In genomic region chr20:11675920-11676617, GRCh38 we compare ENCODE assay signal across 15 cellular contexts.
DNase-seq lines count a peak whose midpoint lies in the region; ATAC-seq, FAIRE-seq and TF ChIP-seq lines count a peak whose summit lies in the region.
"Had no signal": no experiment of that assay in that cellular context is flagged by ENCODE, and none has a peak within 500 bp of the region (broad histone marks: within the 10 kb centered on the region; RNA-seq: fewer than 3 reads in every experiment).

No MANE protein-coding gene starts in this region.

- in situ Hi-C loops in GM23248 (cut with MboI) (no loop called here), astrocyte of the spinal cord (cut with HindIII; ENCODE audit: low sequenced_read_pairs) (no loop called here)

- no peak for DNase-seq in A549 (ENCODE audit: low read depth in 1 of 2, low spot score in 1 of 2)
- DNase-seq in GM23248, result peak; percentile 64
- peak; percentile 28 for DNase-seq in astrocyte of the spinal cord (ENCODE audit: low read depth, low spot score)
- DNase-seq in mesenchymal stem cell, result no peak
- DNase-seq in HPDE6-E6E7 (ENCODE audit: extremely low spot score), result no peak
- DNase-seq in UCSD-AML1 (lab: John Stamatoyannopoulos, UW; ENCODE audit: unreplicated experiment), result no peak
- no peak for DNase-seq in RCC 7860 (ENCODE audit: low spot score)
- DNase-seq: activated B cell treated with CpG ODN at 0.5 μM for 24 hours, activated T-cell treated with anti-CD3 and anti-CD28 coated beads for 4 hours, spleen had no signal

- no peak overlapping the region for H3K27ac ChIP-seq in A549
- no peak overlapping the region for H3K27ac ChIP-seq in GM23248
- no peak overlapping the region for H3K27ac ChIP-seq in mesenchymal stem cell (ENCODE audit: low read length, poor library complexity, severe bottlenecking)
- H3K27ac ChIP-seq: KMS-11, SJSA1, spleen, vagina had no signal

- no peak for TF ChIP-seq POLR2A in A549 (IDR thresholded peaks at IDR 0.05; ENCODE audit: low read length)

- no peaks in the 10 kb centered on the region for H3K9me2 ChIP-seq in GM23248 (ENCODE audit: insufficient read depth)

- H3K4me1 ChIP-seq in A549, result no peaks in the 10 kb centered on the region
- peaks cover 5% of the 10 kb centered on the region; the same call in 1 of the 2 replicates for H3K4me1 ChIP-seq in GM23248 (ENCODE audit: insufficient read depth)
- no peaks in the 10 kb centered on the region for H3K4me1 ChIP-seq in mesenchymal stem cell (ENCODE audit: control insufficient read depth, insufficient read depth, low read depth, low read length)
- H3K4me1 ChIP-seq: SJSA1, spleen, vagina had no signal

- FAIRE-seq in A549 (lab: Jason Lieb, UNC) (no peak), RCC 7860 (lab: Jason Lieb, UNC) (no peak)
- FAIRE-seq: GM12892 had no signal

- H2BK12ac ChIP-seq in mesenchymal stem cell (ENCODE audit: low read length in 2 of 2), result no peak overlapping the region

- POLR2A ChIA-PET in A549 (lab: Yijun Ruan, JAX), result no interaction called here

- ATAC-seq in A549 (peak; percentile 21 to 35; a peak in 3 of 6 replicates), HG03432 (IDR thresholded peaks at IDR 0.05; ENCODE audit: unreplicated experiment) (no peak)

- no peak overlapping the region for H3K4ac ChIP-seq in mesenchymal stem cell (ENCODE audit: low read depth in 1 of 2, low read length in 2 of 2)

- TF ChIP-seq RAD21 in A549 (conservative IDR thresholded peaks at IDR 0.05 in 1 of 2, IDR thresholded peaks at IDR 0.05 in 1 of 2), result no peak

- H3K4me2 ChIP-seq in A549 (no peak overlapping the region), GM23248 (ENCODE audit: unreplicated experiment) (peak overlapping the region; percentile 74), mesenchymal stem cell (ENCODE audit: low read length, poor library complexity, severe bottlenecking) (no peak overlapping the region)
- H3K4me2 ChIP-seq: KMS-11 had no signal

- CTCF ChIA-PET in A549 (lab: Yijun Ruan, JAX), result interaction anchor here (0.6 to 1.6 kb wide), 10 partner anchors 9 to 682 kb away, joined by 3 to 7 read pairs (median 3); no protein-coding TSS in a partner anchor

- H2BK15ac ChIP-seq in mesenchymal stem cell (ENCODE audit: low read depth, poor library complexity, severe bottlenecking), result no peak overlapping the region

- H3K36me3 ChIP-seq in GM23248 (ENCODE audit: low read depth), result no peaks in the 10 kb centered on the region
- no peaks in the 10 kb centered on the region for H3K36me3 ChIP-seq in mesenchymal stem cell (ENCODE audit: control insufficient read depth in 1 of 2, insufficient read depth in 2 of 2, low read depth in 1 of 2, low read length in 2 of 2)
- H3K36me3 ChIP-seq: SJSA1, spleen, vagina had no signal

- no peak overlapping the region for H3K14ac ChIP-seq in mesenchymal stem cell (ENCODE audit: low read length in 2 of 2)

- H4K91ac ChIP-seq in mesenchymal stem cell (ENCODE audit: low read length), result no peak overlapping the region

- H3K9me3 ChIP-seq in A549 (peaks cover 4% of the 10 kb centered on the region; the same call in 1 of the 3 replicates), GM23248 (ENCODE audit: low read depth) (no peaks in the 10 kb centered on the region), mesenchymal stem cell (ENCODE audit: control insufficient read depth, low read length) (no peaks in the 10 kb centered on the region)
- H3K9me3 ChIP-seq: SJSA1, spleen, vagina had no signal

- no peak for TF ChIP-seq CTCF in A549 (IDR thresholded peaks at IDR 0.05)
- no peak for TF ChIP-seq CTCF in astrocyte of the spinal cord (IDR thresholded peaks at IDR 0.05; ENCODE audit: low read depth, low read length)

- H3K23ac ChIP-seq in mesenchymal stem cell (ENCODE audit: low read length in 2 of 2), result no peak overlapping the region

- H3F3A ChIP-seq in GM23248 (ENCODE audit: insufficient read depth), result no peaks in the 10 kb centered on the region

- H2BK120ac ChIP-seq in mesenchymal stem cell (ENCODE audit: low read depth, low read length), result no peak overlapping the region

- peaks cover 18% of the 10 kb centered on the region for H3K27me3 ChIP-seq in GM23248 (replicated peaks; ENCODE audit: insufficient read depth)
- peaks cover 0 to 8% of the 10 kb centered on the region in 2 experiments for H3K27me3 ChIP-seq in mesenchymal stem cell (ENCODE audit: control insufficient read depth in 1 of 2, insufficient read depth in 1 of 2, low read length in 2 of 2)
- H3K27me3 ChIP-seq: SJSA1, spleen, vagina had no signal

- no peaks in the 10 kb centered on the region for H3K79me2 ChIP-seq in GM23248 (ENCODE audit: insufficient read depth)

- H3K9ac ChIP-seq in GM23248 (no peak overlapping the region; the same call in 1 of the 2 replicates), mesenchymal stem cell (ENCODE audit: low read length) (peak overlapping the region; percentile 78)
- H3K9ac ChIP-seq: KMS-11 had no signal

- H3K4me3 ChIP-seq in A549 (no peak overlapping the region), GM23248 (peak overlapping the region; percentile 63), astrocyte of the spinal cord (ENCODE audit: low read depth, low read length) (no peak overlapping the region), mesenchymal stem cell (ENCODE audit: insufficient read depth in 1 of 2, low read depth in 1 of 2, low read length in 2 of 2) (peak overlapping the region in 1 of 2 experiments; percentile 61)
- H3K4me3 ChIP-seq: SJSA1, spleen, vagina had no signal

- H2AK5ac ChIP-seq in mesenchymal stem cell (ENCODE audit: low read length, severe bottlenecking), result no peak overlapping the region

- WGBS in A549 (ENCODE audit: missing lambda C conversion rate), result 43% methylated on average over 12 of the region's 12 CpGs
- 1% methylated on average over 12 of the region's 12 CpGs for WGBS in GM23248 (ENCODE audit: low coverage in 1 of 2, low lambda C conversion rate in 2 of 2, missing lambda C conversion rate in 2 of 2), 2 experiments
- 68% methylated on average over 8 of the region's 12 CpGs for WGBS in mesenchymal stem cell

- no peak overlapping the region for H4K8ac ChIP-seq in mesenchymal stem cell (ENCODE audit: low read length)

- H2AFZ ChIP-seq in GM23248 (peak overlapping the region; percentile 72), mesenchymal stem cell (ENCODE audit: low read depth, low read length) (no peak overlapping the region)

- no peak overlapping the region for H3K18ac ChIP-seq in mesenchymal stem cell (ENCODE audit: low read depth in 1 of 2, low read length in 2 of 2)

- no peaks in the 10 kb centered on the region for H3K79me1 ChIP-seq in mesenchymal stem cell (replicated peaks; ENCODE audit: low read length, poor library complexity, severe bottlenecking)

- no peak overlapping the region for H2BK5ac ChIP-seq in mesenchymal stem cell (ENCODE audit: low read depth, low read length, poor library complexity, severe bottlenecking)

- no peak for TF ChIP-seq EP300 in A549 (IDR thresholded peaks at IDR 0.05)

- no peaks in the 10 kb centered on the region for H4K20me1 ChIP-seq in GM23248 (ENCODE audit: insufficient read depth)

TF ChIP-seq in A549, 52 proteins besides CTCF, POLR2A, EP300 and RAD21:
- TF ChIP-seq, protein P1, sequence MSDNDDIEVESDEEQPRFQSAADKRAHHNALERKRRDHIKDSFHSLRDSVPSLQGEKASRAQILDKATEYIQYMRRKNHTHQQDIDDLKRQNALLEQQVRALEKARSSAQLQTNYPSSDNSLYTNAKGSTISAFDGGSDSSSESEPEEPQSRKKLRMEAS (IDR thresholded peaks at IDR 0.05), result no peak
- TF ChIP-seq ZNF302 (CRISPR knock-in tag; IDR thresholded peaks at IDR 0.05) (no peak), ELK1 (IDR thresholded peaks at IDR 0.05; ENCODE audit: low read depth, low read length) (no peak), KDM1A (IDR thresholded peaks at IDR 0.05; ENCODE audit: low read depth) (no peak), HOXB5 (CRISPR knock-in tag; IDR thresholded peaks at IDR 0.05) (no peak), CHD2 (IDR thresholded peaks at IDR 0.05; ENCODE audit: low read length, partially characterized antibody) (no peak), POLR2AphosphoS2 (conservative IDR thresholded peaks at IDR 0.05; ENCODE audit: low read length) (no peak), RCOR1 (IDR thresholded peaks at IDR 0.05; ENCODE audit: low read depth, low read length) (no peak), EHF (CRISPR knock-in tag; IDR thresholded peaks at IDR 0.05) (no peak), JUNB (IDR thresholded peaks at IDR 0.05) (no peak)

Comparison
In these comparisons a context has a peak if more than half of its experiments do, and no peak if none do; other contexts are left out.
1. DNase-seq: peak in GM23248 (single experiment) and astrocyte of the spinal cord (single experiment); none in A549 (0 of 2), mesenchymal stem cell (single experiment), HPDE6-E6E7 (single experiment), UCSD-AML1 (single experiment) and RCC 7860 (single experiment).